In the genomic region with DNA sequence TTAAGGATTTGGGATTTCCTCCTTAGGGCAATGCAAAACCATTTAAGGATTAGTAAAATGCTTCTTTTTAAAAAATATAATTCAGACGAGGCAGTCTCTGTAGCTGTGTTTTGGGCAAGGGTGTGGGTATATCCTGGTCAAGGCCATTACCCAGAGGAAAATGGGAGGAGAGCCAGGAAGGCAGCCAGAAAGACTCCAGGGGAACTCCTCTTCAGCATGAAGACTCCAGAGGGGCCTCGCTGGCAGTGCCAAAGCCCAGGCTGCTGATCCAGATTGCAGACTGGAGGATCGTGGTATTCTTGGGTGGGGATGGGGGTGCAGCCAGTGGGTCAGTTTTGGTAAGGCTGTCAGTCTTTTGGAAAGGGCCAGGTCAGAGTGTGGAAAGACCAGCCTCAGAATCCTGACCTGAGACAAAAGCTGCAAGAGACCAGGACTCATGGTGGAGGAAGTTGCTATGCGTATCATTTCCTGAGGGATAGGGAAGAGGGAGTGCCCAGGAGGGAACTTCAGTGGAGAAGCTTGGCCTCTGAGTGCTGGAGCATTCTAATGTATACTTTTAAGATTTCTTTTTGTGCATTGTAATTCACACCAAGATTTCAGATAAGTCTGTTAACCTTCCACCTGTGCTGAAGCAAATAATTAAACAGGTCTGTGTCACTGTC, we compare ENCODE assay signal across 23 cellular contexts.
"Had no signal": no experiment of that assay in that cellular context is flagged by ENCODE, and none has a peak within 500 bp of the region (broad histone marks: within the 10 kb centered on the region; RNA-seq: fewer than 3 reads in every experiment).

No MANE protein-coding gene starts in this region.

- ATAC-seq: activated CD8-positive, alpha-beta T cell treated with anti-CD3 and anti-CD28 coated beads for 36 hours; effector memory CD8-positive, alpha-beta T cell; heart left ventricle; mucosa of descending colon; stimulated activated naive B cell treated with anti-CD40 and anti-IgM and Interleukin-4, amounts not matched to agents 10 μg/mL and 1 μg/mL and 100 μg/mL, for 72 hours had no signal

- H3K4me1 Mint-ChIP-seq: activated CD4-positive, alpha-beta T cell treated with anti-CD3 and anti-CD28 coated beads, Interleukin-2, amount 10 ng/mL, durations not matched to agents 7 days and 5 days; activated naive CD4-positive, alpha-beta T cell treated with anti-CD3 and anti-CD28 coated beads, Interleukin-2, amount 50 U/mL, for 24 hours; memory B cell; stimulated activated naive B cell treated with anti-CD40 and anti-IgM and Interleukin-4, amounts not matched to agents 10 μg/mL and 1 μg/mL and 100 μg/mL, for 72 hours had no signal

- H3K27ac Mint-ChIP-seq: activated CD4-positive, alpha-beta T cell treated with anti-CD3 and anti-CD28 coated beads, Interleukin-2, amount 10 ng/mL, durations not matched to agents 7 days and 5 days; activated CD8-positive, alpha-beta T cell treated with anti-CD3 and anti-CD28 coated beads for 36 hours; activated naive CD4-positive, alpha-beta T cell treated with anti-CD3 and anti-CD28 coated beads, Interleukin-2, amount 50 U/mL, for 24 hours; effector memory CD8-positive, alpha-beta T cell; memory B cell; stimulated activated naive B cell treated with anti-CD40 and anti-IgM and Interleukin-4, amounts not matched to agents 10 μg/mL and 1 μg/mL and 100 μg/mL, for 72 hours had no signal

- H3K36me3 Mint-ChIP-seq: activated naive CD4-positive, alpha-beta T cell treated with anti-CD3 and anti-CD28 coated beads, Interleukin-2, amount 50 U/mL, for 24 hours; memory B cell; stimulated activated naive B cell treated with anti-CD40 and anti-IgM and Interleukin-4, amounts not matched to agents 10 μg/mL and 1 μg/mL and 100 μg/mL, for 72 hours had no signal

- H3K9me3 ChIP-seq: heart left ventricle, mucosa of descending colon, sigmoid colon, transverse colon had no signal

- H3K4me3 Mint-ChIP-seq: activated CD4-positive, alpha-beta T cell treated with anti-CD3 and anti-CD28 coated beads, Interleukin-2, amount 10 ng/mL, durations not matched to agents 7 days and 5 days; activated CD8-positive, alpha-beta T cell treated with anti-CD3 and anti-CD28 coated beads for 36 hours; activated naive CD4-positive, alpha-beta T cell treated with anti-CD3 and anti-CD28 coated beads, Interleukin-2, amount 50 U/mL, for 24 hours; effector memory CD8-positive, alpha-beta T cell; memory B cell; stimulated activated naive B cell treated with anti-CD40 and anti-IgM and Interleukin-4, amounts not matched to agents 10 μg/mL and 1 μg/mL and 100 μg/mL, for 72 hours had no signal

- H3K9me3 Mint-ChIP-seq: activated CD4-positive, alpha-beta T cell treated with anti-CD3 and anti-CD28 coated beads, Interleukin-2, amount 10 ng/mL, durations not matched to agents 7 days and 5 days; activated CD8-positive, alpha-beta T cell treated with anti-CD3 and anti-CD28 coated beads for 36 hours; activated naive CD4-positive, alpha-beta T cell treated with anti-CD3 and anti-CD28 coated beads, Interleukin-2, amount 50 U/mL, for 24 hours; effector memory CD8-positive, alpha-beta T cell had no signal

- H3K4me3 ChIP-seq: dorsolateral prefrontal cortex, heart left ventricle, mucosa of descending colon, sigmoid colon, smooth muscle cell, transverse colon had no signal

- H3K27ac ChIP-seq: brain microvascular endothelial cell, dorsolateral prefrontal cortex, heart left ventricle, sigmoid colon, transverse colon, VCaP had no signal

- H3K4me1 ChIP-seq: sigmoid colon, transverse colon had no signal

- H3K36me3 ChIP-seq: brain microvascular endothelial cell, heart left ventricle, sigmoid colon, transverse colon had no signal

- H3K4me2 ChIP-seq: smooth muscle cell had no signal

- H3K27me3 ChIP-seq: brain microvascular endothelial cell, dorsolateral prefrontal cortex, sigmoid colon, transverse colon had no signal

- DNase-seq: activated CD4-positive, alpha-beta T cell treated with anti-CD3 and anti-CD28 coated beads, Interleukin-2, amount 10 ng/mL, durations not matched to agents 7 days and 5 days; activated CD4-positive, CD25-positive, alpha-beta regulatory T cell treated with anti-CD3 and anti-CD28 coated beads, Interleukin-2, amount 50 U/mL, for 72 hours; activated CD8-positive, alpha-beta T cell treated with anti-CD3 and anti-CD28 coated beads for 36 hours; activated gamma-delta T cell treated with Interleukin-2 at 50 U/mL for 16 hours; aorta; brain microvascular endothelial cell; central memory CD4-positive, alpha-beta T cell; dorsolateral prefrontal cortex; effector memory CD8-positive, alpha-beta T cell; heart left ventricle; left cardiac atrium; mucosa of descending colon; occipital lobe; posterior cingulate gyrus; sigmoid colon; stimulated activated CD4-positive, alpha-beta T cell treated with anti-CD3 and anti-CD28 coated beads, Interleukin-15, amount 100 ng/mL, for 24 hours; stimulated activated naive B cell treated with anti-CD40 and anti-IgM and Interleukin-4, amounts not matched to agents 10 μg/mL and 1 μg/mL and 100 μg/mL, for 72 hours; transverse colon had no signal

- FAIRE-seq: islet of Langerhans had no signal
